ENCODE assay signal across 18 cellular contexts in genomic region chr17:47990962-47991731, GRCh38. TPM values are rescaled to one million over a fixed set of nuclear protein-coding genes. Genes with fewer than 3 reads are reported as not detected.
DNase-seq lines count a peak whose midpoint lies in the region; ATAC-seq and TF ChIP-seq lines count a peak whose summit lies in the region.
"Had no signal": no experiment of that assay in that cellular context is flagged by ENCODE, and none has a peak within 500 bp of the region (broad histone marks: within the 10 kb centered on the region; RNA-seq: fewer than 3 reads in every experiment).

No MANE protein-coding gene starts in this region.

- H3K9ac ChIP-seq in HUES64 (ENCODE audit: low read depth, low read length), result 0 out of 2 replicates have a peak overlapping the region, but pooled peaks have one; percentile 8

- no peak for TF ChIP-seq CTCF in fibroblast of villous mesenchyme (IDR thresholded peaks at IDR 0.05; ENCODE audit: insufficient read depth, low read depth, low read length)
- no peak for TF ChIP-seq CTCF in progenitor cell of endocrine pancreas (IDR thresholded peaks at IDR 0.05; ENCODE audit: unreplicated experiment)

- 16% methylated on average over 14 of the region's 14 CpGs for WGBS in HUES64

- no peaks in the 10 kb centered on the region for H3K9me3 Mint-ChIP-seq in progenitor cell of endocrine pancreas (ENCODE audit: low read depth)
- H3K9me3 Mint-ChIP-seq: natural killer cell treated with Interleukin-12 subunit alpha and Interleukin-12 subunit beta and Interleukin-15 and Interleukin-18, amount 100 ng/mL, for 72 hours had no signal

- peaks cover 2% of the 10 kb centered on the region for H3K36me3 Mint-ChIP-seq in progenitor cell of endocrine pancreas (ENCODE audit: insufficient read depth)
- H3K36me3 Mint-ChIP-seq: natural killer cell treated with Interleukin-12 subunit alpha and Interleukin-12 subunit beta and Interleukin-15 and Interleukin-18, amount 100 ng/mL, for 72 hours had no signal

- no peaks in the 10 kb centered on the region for H3K27me3 Mint-ChIP-seq in progenitor cell of endocrine pancreas
- H3K27me3 Mint-ChIP-seq: natural killer cell treated with Interleukin-12 subunit alpha and Interleukin-12 subunit beta and Interleukin-15 and Interleukin-18, amount 100 ng/mL, for 72 hours had no signal

- H3K4me1 Mint-ChIP-seq in progenitor cell of endocrine pancreas (ENCODE audit: low read depth), result peaks cover 83% of the 10 kb centered on the region

- peak overlapping the region; percentile 95 for H3K27ac Mint-ChIP-seq in progenitor cell of endocrine pancreas
- H3K27ac Mint-ChIP-seq: natural killer cell treated with Interleukin-12 subunit alpha and Interleukin-12 subunit beta and Interleukin-15 and Interleukin-18, amount 100 ng/mL, for 72 hours had no signal

- no peak overlapping the region for H3K4me3 Mint-ChIP-seq in progenitor cell of endocrine pancreas (ENCODE audit: low read depth)
- H3K4me3 Mint-ChIP-seq: natural killer cell treated with Interleukin-12 subunit alpha and Interleukin-12 subunit beta and Interleukin-15 and Interleukin-18, amount 100 ng/mL, for 72 hours had no signal

- no peak for ATAC-seq in HG03196 (IDR thresholded peaks at IDR 0.05; ENCODE audit: unreplicated experiment)
- ATAC-seq: natural killer cell treated with Interleukin-12 subunit alpha and Interleukin-12 subunit beta and Interleukin-15 and Interleukin-18, amount 100 ng/mL, for 72 hours had no signal

- peaks cover 60% of the 10 kb centered on the region for H3K4me1 ChIP-seq in HUES64 (ENCODE audit: insufficient read depth, low read length)

- H3K9me3 ChIP-seq in HUES64 (ENCODE audit: insufficient read depth, low read depth, low read length), result no peaks in the 10 kb centered on the region

- H3K36me3 ChIP-seq in HUES64 (ENCODE audit: insufficient read depth, low read length), result no peaks in the 10 kb centered on the region

- H3K27ac ChIP-seq in HUES64 (ENCODE audit: low read depth, low read length), result peak overlapping the region; percentile 84
- H3K27ac ChIP-seq: skin epidermis had no signal

- no peaks in the 10 kb centered on the region for H3K27me3 ChIP-seq in HUES64 (ENCODE audit: insufficient read depth, low read length)

- H3K4me3 ChIP-seq in HUES64 (ENCODE audit: low read length) (peak overlapping the region; percentile 28), fibroblast of villous mesenchyme (ENCODE audit: low read depth, low read length) (no peak overlapping the region)
- H3K4me3 ChIP-seq: skin epidermis had no signal

- DNase-seq in NCI-H82 (lab: John Stamatoyannopoulos, UW) (peak; percentile 62), fibroblast of villous mesenchyme (ENCODE audit: low read depth) (peak; percentile 64), progenitor cell of endocrine pancreas (ENCODE audit: low spot score, unreplicated experiment) (no peak), EL (no peak), medulla oblongata (ENCODE audit: extremely low spot score) (no peak), dermis blood vessel endothelial cell (no peak)
- DNase-seq: activated CD4-positive, alpha-beta T cell treated with anti-CD3 and anti-CD28 coated beads for 48 hours; activated T-cell treated with anti-CD3 and anti-CD28 coated beads, Interleukin-2, amount 50 U/mL, for 48 hours; hippocampal formation; left ventricle myocardium superior; NCI-H748 treated with DMSO at 0.1 percent for 48 hours; stimulated activated naive CD4-positive, alpha-beta T cell treated with Interleukin-2 at 50 U/mL for 16 hours had no signal

RNA-seq across cellular contexts. Expression of gene CDK5RAP3, which starts 20.2 kb away (rescaled TPM):
- polyA plus RNA-seq in HUES64 (2013, experiment 1 of 2), result 88.9 TPM
- polyA plus RNA-seq in HUES64 (2013, experiment 2 of 2), result 96.2 TPM
- total RNA-seq in fibroblast of villous mesenchyme (32.4 and 41.6 TPM in 2 replicates), progenitor cell of endocrine pancreas (336 and 344 TPM in 2 replicates), dermis blood vessel endothelial cell (48.0 and 76.6 TPM in 2 replicates)

RNA-seq across cellular contexts. Expression of gene PRR15L, which starts 33.5 kb away (rescaled TPM):
- polyA plus RNA-seq in HUES64 (2013, experiment 1 of 2), result not detected
- polyA plus RNA-seq in HUES64 (2013, experiment 2 of 2), result not detected
- total RNA-seq in fibroblast of villous mesenchyme (not detected in 2 replicates), progenitor cell of endocrine pancreas (32.2 and 36.1 TPM in 2 replicates), dermis blood vessel endothelial cell (not detected in 2 replicates)
- total RNA-seq: chondrocyte; left ventricle myocardium superior; natural killer cell treated with Interleukin-12 subunit alpha and Interleukin-12 subunit beta and Interleukin-15 and Interleukin-18, amount 100 ng/mL, for 72 hours; T-helper 2 cell treated with Interferon-gamma antibody and Interleukin-4, amounts not matched to agents 100 ng/mL and 5 ng/mL, for 36 hours had no signal

RNA-seq across cellular contexts. Expression of gene COPZ2, which starts 46.5 kb away (rescaled TPM):
- 0.70 TPM for polyA plus RNA-seq in HUES64 (2013, experiment 1 of 2)
- 1.2 TPM for polyA plus RNA-seq in HUES64 (2013, experiment 2 of 2)
- total RNA-seq in fibroblast of villous mesenchyme (61.3 and 75.7 TPM in 2 replicates), progenitor cell of endocrine pancreas (0.64 TPM in 1 of 2 replicates, not detected in the other), dermis blood vessel endothelial cell (3.8 and 6.5 TPM in 2 replicates)

RNA-seq across cellular contexts. Expression of gene PNPO, which starts 49.8 kb away (rescaled TPM):
- 8.6 TPM for polyA plus RNA-seq in HUES64 (2013, experiment 1 of 2)
- polyA plus RNA-seq in HUES64 (2013, experiment 2 of 2), result 9.8 TPM
- total RNA-seq in fibroblast of villous mesenchyme (20.0 and 49.2 TPM in 2 replicates), progenitor cell of endocrine pancreas (11.9 and 12.2 TPM in 2 replicates), dermis blood vessel endothelial cell (36.4 and 43.0 TPM in 2 replicates)

RNA-seq across cellular contexts. Expression of gene NFE2L1, which starts 57.0 kb away (rescaled TPM):
- polyA plus RNA-seq in HUES64 (2013, experiment 1 of 2), result 101 TPM
- polyA plus RNA-seq in HUES64 (2013, experiment 2 of 2), result 104 TPM
- total RNA-seq in fibroblast of villous mesenchyme (110 and 132 TPM in 2 replicates), progenitor cell of endocrine pancreas (123 and 124 TPM in 2 replicates), dermis blood vessel endothelial cell (95.1 and 209 TPM in 2 replicates)

Comparison
In these comparisons a context has a peak if more than half of its experiments do, and no peak if none do; other contexts are left out.
1. DNase-seq: peak in NCI-H82 (single experiment) and fibroblast of villous mesenchyme (single experiment); none in progenitor cell of endocrine pancreas (single experiment), EL (single experiment), medulla oblongata (single experiment) and dermis blood vessel endothelial cell (single experiment).
2. RNA of gene PRR15L, which starts 33.5 kb away (total RNA-seq): 32.2 to 36.1 TPM in progenitor cell of endocrine pancreas; not detected in fibroblast of villous mesenchyme and not detected in dermis blood vessel endothelial cell; every median in the first group is over 10 times any median in the second.